8 cellular contexts compared by ENCODE assay signal in the genomic region with DNA sequence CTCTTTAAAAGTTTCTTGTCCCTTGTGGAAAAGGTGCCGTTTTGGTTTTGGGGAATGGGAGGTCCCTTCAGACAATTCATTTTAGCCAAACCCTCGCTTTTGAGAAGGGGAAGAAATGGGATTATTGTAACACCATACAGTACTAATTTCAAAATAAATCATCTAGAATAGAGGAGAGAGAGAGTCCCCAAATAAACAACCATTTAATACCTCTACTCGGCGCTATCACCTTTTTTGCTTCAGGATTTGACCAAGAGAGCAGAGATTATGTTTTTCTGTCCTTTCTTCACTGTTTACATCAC. TPM values are rescaled to one million over a fixed set of nuclear protein-coding genes. Genes with fewer than 3 reads are reported as not detected.
DNase-seq lines count a peak whose midpoint lies in the region; ATAC-seq and TF ChIP-seq lines count a peak whose summit lies in the region.

No MANE protein-coding gene starts in this region.

- H3K27ac Mint-ChIP-seq in activated CD8-positive, alpha-beta memory T cell treated with anti-CD3 and anti-CD28 coated beads, Interleukin-2, amount 10 ng/mL, durations not matched to agents 7 days and 5 days, result peak overlapping the region; percentile 97

- CTCF ChIA-PET in activated CD8-positive, alpha-beta memory T cell treated with anti-CD3 and anti-CD28 coated beads, Interleukin-2, amount 10 ng/mL, durations not matched to agents 7 days and 5 days (lab: Charles Lee), result interaction anchor here (0.7 to 1.8 kb wide), 4 partner anchors 11 to 240 kb away, joined by 3 to 7 read pairs (median 4); no protein-coding TSS in a partner anchor

- H3K4me1 Mint-ChIP-seq in activated CD8-positive, alpha-beta memory T cell treated with anti-CD3 and anti-CD28 coated beads, Interleukin-2, amount 10 ng/mL, durations not matched to agents 7 days and 5 days, result peaks cover 37% of the 10 kb centered on the region

- H3K4me3 Mint-ChIP-seq in activated CD8-positive, alpha-beta memory T cell treated with anti-CD3 and anti-CD28 coated beads, Interleukin-2, amount 10 ng/mL, durations not matched to agents 7 days and 5 days, result peak overlapping the region; percentile 97

- no peaks in the 10 kb centered on the region for H3K36me3 ChIP-seq in ascending aorta
- no peaks in the 10 kb centered on the region for H3K36me3 ChIP-seq in right lobe of liver
- no peaks in the 10 kb centered on the region for H3K36me3 ChIP-seq in thyroid gland

- no peak for ATAC-seq in activated CD8-positive, alpha-beta memory T cell treated with anti-CD3 and anti-CD28 coated beads, Interleukin-2, amount 10 ng/mL, durations not matched to agents 7 days and 5 days
- ATAC-seq in right lobe of liver, result no peak

- 55% methylated on average over 4 of the region's 4 CpGs for WGBS in right lobe of liver (ENCODE audit: insufficient coverage, low coverage, low lambda C conversion rate, missing lambda C conversion rate)
- 56 to 57% methylated on average over 4 of the region's 4 CpGs for WGBS in thyroid gland, 2 donors

- no peak for TF ChIP-seq CTCF in ascending aorta (IDR thresholded peaks at IDR 0.05)
- no peak for TF ChIP-seq CTCF in right lobe of liver (IDR thresholded peaks at IDR 0.05)
- TF ChIP-seq CTCF in thyroid gland (IDR thresholded peaks at IDR 0.05), result no peak

- no peaks in the 10 kb centered on the region for H3K27me3 Mint-ChIP-seq in activated CD8-positive, alpha-beta memory T cell treated with anti-CD3 and anti-CD28 coated beads, Interleukin-2, amount 10 ng/mL, durations not matched to agents 7 days and 5 days

- H3K9me3 ChIP-seq in ascending aorta (no peaks in the 10 kb centered on the region), right lobe of liver (peaks cover 0 to 2% (median 0%) of the 10 kb centered on the region in 4 donors), thyroid gland (no peaks in the 10 kb centered on the region)

- no peaks in the 10 kb centered on the region for H3K9me3 Mint-ChIP-seq in activated CD8-positive, alpha-beta memory T cell treated with anti-CD3 and anti-CD28 coated beads, Interleukin-2, amount 10 ng/mL, durations not matched to agents 7 days and 5 days (ENCODE audit: low read depth)

- intact Hi-C loops in ascending aorta (cut with DNase I), result loop anchor here (1.0 to 10.0 kb wide), 5 partner anchors 136 to 974 kb away; partner anchors contain the start of genes CACYBP, CENPL, DARS2 and RABGAP1L
- intact Hi-C loops in right lobe of liver (cut with DNase I), result no loop called here
- intact Hi-C loops in thyroid gland (cut with DNase I), result no loop called here

- no peak for DNase-seq in activated CD8-positive, alpha-beta memory T cell treated with anti-CD3 and anti-CD28 coated beads, Interleukin-2, amount 10 ng/mL, durations not matched to agents 7 days and 5 days
- DNase-seq in activated CD8-positive, alpha-beta memory T cell treated with anti-CD3 and anti-CD28 coated beads, Interleukin-2, amount 50 U/mL, for 48 hours, result no peak
- DNase-seq in ascending aorta (ENCODE audit: low spot score in 2 of 2), result no peak
- no peak for DNase-seq in right lobe of liver
- DNase-seq in thyroid gland, result no peak
- DNase-seq in activated CD4-positive, alpha-beta T cell treated with anti-CD3 and anti-CD28 coated beads for 4 hours, result no peak
- DNase-seq in NCI-H1048 (lab: John Stamatoyannopoulos, UW), result no peak
- DNase-seq in stimulated activated CD4-positive, alpha-beta T cell treated with anti-CD3 and anti-CD28 coated beads, Interleukin-12 subunit alpha, Interleukin-12 subunit beta, amount 100 ng/mL, for 4 hours, result no peak

- peak overlapping the region; percentile 90 to 94 for H3K27ac ChIP-seq in ascending aorta
- H3K27ac ChIP-seq in right lobe of liver, result peak overlapping the region; percentile 86 to 91 (median 87)
- peak overlapping the region in 2 of 3 donors; percentile 88 for H3K27ac ChIP-seq in thyroid gland

- H3K4me3 ChIP-seq in ascending aorta (peak overlapping the region; percentile 88 to 100), right lobe of liver (peak overlapping the region; percentile 87 to 94 (median 88)), thyroid gland (replicated peaks in 1 of 3) (peak overlapping the region in 1 of 3 donors; percentile 96)

- peaks cover 20% of the 10 kb centered on the region for H3K36me3 Mint-ChIP-seq in activated CD8-positive, alpha-beta memory T cell treated with anti-CD3 and anti-CD28 coated beads, Interleukin-2, amount 10 ng/mL, durations not matched to agents 7 days and 5 days

- H3K4me1 ChIP-seq in ascending aorta (peaks cover 18 to 19% of the 10 kb centered on the region in 2 donors), right lobe of liver (peaks cover 0 to 33% (median 12%) of the 10 kb centered on the region in 4 donors), thyroid gland (peaks cover 22 to 29% of the 10 kb centered on the region in 2 donors)

- TF ChIP-seq POLR2A in right lobe of liver (IDR thresholded peaks at IDR 0.05) (no peak), thyroid gland (IDR thresholded peaks at IDR 0.05) (no peak)

- no peaks in the 10 kb centered on the region for H3K27me3 ChIP-seq in ascending aorta
- no peaks in the 10 kb centered on the region for H3K27me3 ChIP-seq in right lobe of liver
- H3K27me3 ChIP-seq in thyroid gland, result no peaks in the 10 kb centered on the region

RNA-seq across cellular contexts. Expression of gene RC3H1, which starts 0.8 kb away (rescaled TPM):
- total RNA-seq in activated CD8-positive, alpha-beta memory T cell treated with anti-CD3 and anti-CD28 coated beads, Interleukin-2, amount 10 ng/mL, durations not matched to agents 7 days and 5 days, result 10 to 100 TPM; 37.1 to 38.0 TPM
- total RNA-seq in ascending aorta (5.1 TPM), right lobe of liver (10 to 100 TPM; 15.7 to 22.2 (median 17.7) TPM), thyroid gland (10 to 100 TPM; 30.4 to 55.1 (median 41.4) TPM)
